ENCODE assay signal across 10 cellular contexts in the genomic region with DNA sequence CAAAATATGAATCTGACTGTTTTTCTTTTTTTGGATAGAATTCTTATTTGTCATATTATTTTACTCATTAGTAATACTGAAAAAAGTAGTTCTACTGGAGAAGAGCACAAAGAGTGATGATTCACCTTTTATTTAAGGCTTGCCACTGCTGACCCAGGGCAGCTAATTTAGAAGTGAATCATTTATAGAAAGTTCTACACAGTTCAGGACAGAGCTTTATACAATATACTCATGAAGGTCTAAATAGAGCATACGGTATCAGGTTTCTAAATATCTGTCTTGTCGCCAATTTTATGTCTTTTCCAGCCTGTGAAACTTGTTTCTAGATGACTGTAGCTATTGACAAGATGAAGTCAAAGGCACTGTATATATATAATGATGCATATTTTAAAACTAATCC. TPM values are rescaled to one million over a fixed set of nuclear protein-coding genes. Genes with fewer than 3 reads are reported as not detected.
DNase-seq lines count a peak whose midpoint lies in the region; ATAC-seq and TF ChIP-seq lines count a peak whose summit lies in the region.
"Had no signal": no experiment of that assay in that cellular context is flagged by ENCODE, and none has a peak within 500 bp of the region (broad histone marks: within the 10 kb centered on the region; RNA-seq: fewer than 3 reads in every experiment).

No MANE protein-coding gene starts in this region.

- BruUV-seq in Caco-2 (replicated peaks; lab: Mats Ljungman, UMichigan) = no TSS peak

- no peaks in the 10 kb centered on the region for H3K36me3 ChIP-seq in GM06990 (ENCODE audit: control insufficient read depth, insufficient read depth, low read length)
- no peaks in the 10 kb centered on the region for H3K36me3 ChIP-seq in Caco-2 (ENCODE audit: control insufficient read depth, insufficient read depth, low read length)

- H3K27ac Mint-ChIP-seq in naive thymus-derived CD8-positive, alpha-beta T cell = no peak overlapping the region
- H3K27ac Mint-ChIP-seq in Caco-2 (ENCODE audit: unreplicated experiment) = no peak overlapping the region

- POLR2A ChIA-PET in naive thymus-derived CD8-positive, alpha-beta T cell (lab: Charles Lee) = no interaction called here
- POLR2A ChIA-PET in Caco-2 (lab: Charles Lee) = no interaction called here

- H3K9me3 Mint-ChIP-seq in naive thymus-derived CD8-positive, alpha-beta T cell = no peaks in the 10 kb centered on the region
- no peaks in the 10 kb centered on the region for H3K9me3 Mint-ChIP-seq in Caco-2 (ENCODE audit: unreplicated experiment)
- H3K9me3 Mint-ChIP-seq: IgD-negative memory B cell, naive B cell had no signal

- no peak overlapping the region for H3K4me3 Mint-ChIP-seq in naive thymus-derived CD8-positive, alpha-beta T cell
- H3K4me3 Mint-ChIP-seq in Caco-2 (ENCODE audit: unreplicated experiment) = no peak overlapping the region
- H3K4me3 Mint-ChIP-seq: naive B cell had no signal

- CTCF ChIA-PET in Caco-2 (lab: Charles Lee) = no interaction called here

- no peaks in the 10 kb centered on the region for H3K4me1 Mint-ChIP-seq in naive thymus-derived CD8-positive, alpha-beta T cell
- no peaks in the 10 kb centered on the region for H3K4me1 Mint-ChIP-seq in Caco-2 (ENCODE audit: low read depth, unreplicated experiment)
- H3K4me1 Mint-ChIP-seq: IgD-negative memory B cell, naive B cell had no signal

- H3K4me1 ChIP-seq in Caco-2 = no peaks in the 10 kb centered on the region

- H3K4me3 ChIP-seq in GM06990 (replicated peaks; ENCODE audit: low read depth, low read length) (no peak overlapping the region), Caco-2 (ENCODE audit: low read depth, low read length) (no peak overlapping the region)

- intact Hi-C loops in Caco-2 (cut with micrococcal nuclease; ENCODE audit: unreplicated experiment) = no loop called here

- H3K27me3 ChIP-seq in GM06990 (replicated peaks; ENCODE audit: control insufficient read depth, insufficient read depth, low read length) (no peaks in the 10 kb centered on the region), Caco-2 (replicated peaks; ENCODE audit: control insufficient read depth, insufficient read depth, low read length) (no peaks in the 10 kb centered on the region)

- ATAC-seq in HG02870 (IDR thresholded peaks at IDR 0.05; ENCODE audit: unreplicated experiment) = peak; percentile 85
- ATAC-seq in naive thymus-derived CD8-positive, alpha-beta T cell = no peak

- no peaks in the 10 kb centered on the region for H3K9me3 ChIP-seq in Caco-2

- DNase-seq in GM06990 (ENCODE audit: extremely low read depth, insufficient read length) (peak; percentile 22), astrocyte of the hippocampus (ENCODE audit: low read depth, low spot score) (peak; percentile 56), lung microvascular endothelial cell (ENCODE audit: low read depth in 2 of 2) (peak; percentile 61 to 88), NCI-H510A treated with DMSO at 0.1 percent for 48 hours (lab: John Stamatoyannopoulos, UW) (no peak), Caco-2 (no peak), cerebellar cortex (ENCODE audit: low spot score) (no peak)
- no peak for DNase-seq in naive thymus-derived CD8-positive, alpha-beta T cell
- DNase-seq: naive B cell had no signal

- TF ChIP-seq CTCF in GM06990 (IDR thresholded peaks at IDR 0.05; ENCODE audit: insufficient read depth, low read length, poor library complexity, severe bottlenecking) (no peak), Caco-2 (IDR thresholded peaks at IDR 0.05; ENCODE audit: insufficient read depth in 1 of 2, low read depth in 1 of 2, low read length in 1 of 2, severe bottlenecking in 1 of 2, unreplicated experiment in 1 of 2) (no peak)

- no peaks in the 10 kb centered on the region for H3K36me3 Mint-ChIP-seq in naive thymus-derived CD8-positive, alpha-beta T cell
- H3K36me3 Mint-ChIP-seq in Caco-2 (ENCODE audit: insufficient read depth, unreplicated experiment) = no peaks in the 10 kb centered on the region
- H3K36me3 Mint-ChIP-seq: IgD-negative memory B cell, naive B cell had no signal

- peaks cover 1 to 22% (median 3%) of the 10 kb centered on the region in 5 donors for H3K27me3 Mint-ChIP-seq in naive thymus-derived CD8-positive, alpha-beta T cell
- H3K27me3 Mint-ChIP-seq in Caco-2 (ENCODE audit: insufficient read depth, unreplicated experiment) = peaks cover 2% of the 10 kb centered on the region

RNA-seq across cellular contexts. Expression of gene GIPC2, which starts 25.0 kb away (rescaled TPM):
- 25.3 and 32.3 TPM in 2 replicates for total RNA-seq in lung microvascular endothelial cell
- total RNA-seq in naive thymus-derived CD8-positive, alpha-beta T cell = under 1 TPM; 0.26 to 0.52 TPM
- polyA plus RNA-seq in naive thymus-derived CD8-positive, alpha-beta T cell = under 1 TPM; 0.05 to 0.39 (median 0.18) TPM
- 4.3 and 4.4 TPM in 2 replicates for total RNA-seq in Caco-2 (2022)
- polyA plus RNA-seq: IgD-negative memory B cell had no signal

Comparison
In these comparisons a context has a peak if more than half of its experiments do, and no peak if none do; other contexts are left out.
1. DNase-seq: peak in GM06990 (single experiment), astrocyte of the hippocampus (single experiment) and lung microvascular endothelial cell (2 of 2); none in naive thymus-derived CD8-positive, alpha-beta T cell (0 of 10), NCI-H510A treated with DMSO at 0.1 percent for 48 hours (single experiment), Caco-2 (0 of 2) and cerebellar cortex (single experiment).